23 cellular contexts compared by ENCODE assay signal in genomic region chr1:212601524-212601923, GRCh38. TPM values are rescaled to one million over a fixed set of nuclear protein-coding genes. Genes with fewer than 3 reads are reported as not detected.
"Had no signal": no experiment of that assay in that cellular context is flagged by ENCODE, and none has a peak within 500 bp of the region (broad histone marks: within the 10 kb centered on the region; RNA-seq: fewer than 3 reads in every experiment).

No MANE protein-coding gene starts in this region.

- H3K27ac ChIP-seq: cardiac muscle cell, esophagus squamous epithelium, gastrocnemius medialis, left ventricle myocardium inferior, right lobe of liver, skin epidermis, tibial artery had no signal

- H3K36me3 ChIP-seq: cardiac muscle cell, esophagus squamous epithelium, gastrocnemius medialis, left ventricle myocardium inferior, right lobe of liver, tibial artery had no signal

- H3K9me3 ChIP-seq: esophagus squamous epithelium, gastrocnemius medialis, left ventricle myocardium inferior, right lobe of liver, tibial artery had no signal

- H3K27ac Mint-ChIP-seq: activated B cell treated with CpG ODN at 0.5 μM for 24 hours; activated CD4-positive, alpha-beta T cell treated with anti-CD3 and anti-CD28 coated beads, Interleukin-2, amount 10 ng/mL, durations not matched to agents 7 days and 5 days; activated naive CD8-positive, alpha-beta T cell treated with anti-CD3 and anti-CD28 coated beads, Interleukin-2, amount 10 ng/mL, durations not matched to agents 7 days and 5 days; endodermal cell; naive thymus-derived CD4-positive, alpha-beta T cell; T-helper 17 cell had no signal

- H3K4me3 ChIP-seq: cardiac muscle cell, esophagus squamous epithelium, gastrocnemius medialis, left ventricle myocardium inferior, right lobe of liver, skin epidermis, tibial artery had no signal

- DNase-seq: activated B cell treated with CpG ODN at 0.5 μM for 24 hours; activated CD4-positive, alpha-beta T cell treated with anti-CD3 and anti-CD28 coated beads, Interleukin-2, amount 10 ng/mL, durations not matched to agents 7 days and 5 days; activated effector memory CD4-positive, alpha-beta T cell treated with anti-CD3 and anti-CD28 coated beads, Interleukin-2, amount 50 U/mL, for 16 hours; activated naive CD8-positive, alpha-beta T cell treated with anti-CD3 and anti-CD28 coated beads, Interleukin-2, amount 10 ng/mL, durations not matched to agents 7 days and 5 days; amygdala; cortex of kidney; esophagus squamous epithelium; gastrocnemius medialis; hippocampal formation; left ventricle myocardium inferior; naive thymus-derived CD4-positive, alpha-beta T cell; occipital lobe; posterior cingulate gyrus; right lobe of liver; stimulated activated CD4-positive, alpha-beta T cell treated with anti-CD3 and anti-CD28 coated beads, Interleukin-1b, Interleukin-23, amount 100 ng/mL, for 48 hours; stimulated activated naive CD4-positive, alpha-beta T cell; SW 1271; T-helper 17 cell; tibial artery had no signal

- H3K27me3 ChIP-seq: right lobe of liver had no signal

- H3K4me3 Mint-ChIP-seq: activated B cell treated with CpG ODN at 0.5 μM for 24 hours; activated CD4-positive, alpha-beta T cell treated with anti-CD3 and anti-CD28 coated beads, Interleukin-2, amount 10 ng/mL, durations not matched to agents 7 days and 5 days; activated naive CD8-positive, alpha-beta T cell treated with anti-CD3 and anti-CD28 coated beads, Interleukin-2, amount 10 ng/mL, durations not matched to agents 7 days and 5 days; endodermal cell; naive thymus-derived CD4-positive, alpha-beta T cell; neural crest cell; T-helper 17 cell had no signal

- ATAC-seq: gastrocnemius medialis; naive thymus-derived CD4-positive, alpha-beta T cell; T-helper 17 cell had no signal

- H3K9me3 Mint-ChIP-seq: activated B cell treated with CpG ODN at 0.5 μM for 24 hours; activated naive CD8-positive, alpha-beta T cell treated with anti-CD3 and anti-CD28 coated beads, Interleukin-2, amount 10 ng/mL, durations not matched to agents 7 days and 5 days; endodermal cell; neural crest cell had no signal

RNA-seq across cellular contexts. Expression of gene ATF3, which starts 7.0 kb away (rescaled TPM):
- polyA plus RNA-seq: naive thymus-derived CD4-positive, alpha-beta T cell had no signal
